In the genomic region with DNA sequence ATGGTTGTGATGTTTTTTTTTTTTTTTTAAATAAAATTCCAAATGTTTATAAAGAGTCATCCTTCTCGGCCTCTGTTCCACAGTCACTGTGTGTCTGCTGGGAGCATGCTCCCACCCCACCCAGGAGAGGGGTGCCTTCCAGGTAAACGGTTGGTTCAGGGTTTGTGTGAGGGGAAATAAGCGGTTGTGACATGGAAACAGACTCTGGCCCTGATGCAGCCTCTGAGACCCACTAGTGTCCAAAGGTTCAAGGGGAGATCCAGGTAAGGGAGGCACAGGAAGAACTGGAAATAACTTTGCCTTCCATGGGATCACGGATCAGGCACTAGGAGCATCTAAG, we compare ENCODE assay signal across 16 cellular contexts.
"Had no signal": no experiment of that assay in that cellular context is flagged by ENCODE, and none has a peak within 500 bp of the region (broad histone marks: within the 10 kb centered on the region; RNA-seq: fewer than 3 reads in every experiment).

No MANE protein-coding gene starts in this region.

- H3K4me1 Mint-ChIP-seq: activated naive CD4-positive, alpha-beta T cell treated with anti-CD3 and anti-CD28 coated beads, Interleukin-2, amount 10 ng/mL, durations not matched to agents 7 days and 5 days had no signal

- H3K9me3 ChIP-seq: psoas muscle, thoracic aorta had no signal

- H3K27ac Mint-ChIP-seq: stimulated activated naive CD8-positive, alpha-beta T cell treated with anti-CD3 and anti-CD28 coated beads, Interleukin-15, amount 100 ng/mL, for 72 hours had no signal

- H3K27ac ChIP-seq: psoas muscle, thoracic aorta, VCaP had no signal

- H3K4me3 Mint-ChIP-seq: activated CD8-positive, alpha-beta T cell treated with anti-CD3 and anti-CD28 coated beads for 36 hours; activated naive CD4-positive, alpha-beta T cell treated with anti-CD3 and anti-CD28 coated beads, Interleukin-2, amount 10 ng/mL, durations not matched to agents 7 days and 5 days; activated T-helper 1 cell treated with anti-CD3 and anti-CD28 coated beads, Interleukin-12 subunit alpha, Interleukin-12 subunit beta, Interleukin-2, Interleukin-4 antibody, amounts not matched to agents 30 ng/mL and 10 ng/mL and 1 ng/mL, durations not matched to agents 14 hours and 24 hours and 36 hours; dendritic cell treated with granulocyte-macrophage colony-stimulating factor and Interleukin-4, amounts not matched to agents 40 ng/mL and 50 ng/mL, for 4 days; naive B cell; stimulated activated naive CD8-positive, alpha-beta T cell treated with anti-CD3 and anti-CD28 coated beads, Interleukin-15, amount 100 ng/mL, for 72 hours; T-cell had no signal

- DNase-seq: activated CD4-positive, alpha-beta T cell treated with anti-CD3 and anti-CD28 coated beads for 4 hours; activated CD8-positive, alpha-beta T cell treated with anti-CD3 and anti-CD28 coated beads for 36 hours; activated naive CD4-positive, alpha-beta T cell treated with anti-CD3 and anti-CD28 coated beads, Interleukin-2, amount 10 ng/mL, durations not matched to agents 7 days and 5 days; hippocampal formation; kidney glomerular epithelial cell; naive B cell; occipital lobe; psoas muscle; stimulated activated CD4-positive, alpha-beta T cell treated with anti-CD3 and anti-CD28 coated beads, Interleukin-2, amount 100 ng/mL, for 48 hours; stimulated activated CD8-positive, alpha-beta memory T cell treated with anti-CD3 and anti-CD28 coated beads, Interleukin-4, amount 100 ng/mL, for 48 hours; stimulated activated naive CD8-positive, alpha-beta T cell treated with anti-CD3 and anti-CD28 coated beads, Interleukin-15, amount 100 ng/mL, for 72 hours; T-cell had no signal

- ATAC-seq: activated CD8-positive, alpha-beta T cell treated with anti-CD3 and anti-CD28 coated beads for 36 hours had no signal

- H3K9me3 Mint-ChIP-seq: activated CD8-positive, alpha-beta T cell treated with anti-CD3 and anti-CD28 coated beads for 36 hours; activated naive CD4-positive, alpha-beta T cell treated with anti-CD3 and anti-CD28 coated beads, Interleukin-2, amount 10 ng/mL, durations not matched to agents 7 days and 5 days; activated T-helper 1 cell treated with anti-CD3 and anti-CD28 coated beads, Interleukin-12 subunit alpha, Interleukin-12 subunit beta, Interleukin-2, Interleukin-4 antibody, amounts not matched to agents 30 ng/mL and 10 ng/mL and 1 ng/mL, durations not matched to agents 14 hours and 24 hours and 36 hours; dendritic cell treated with granulocyte-macrophage colony-stimulating factor and Interleukin-4, amounts not matched to agents 40 ng/mL and 50 ng/mL, for 4 days; naive B cell; stimulated activated naive CD8-positive, alpha-beta T cell treated with anti-CD3 and anti-CD28 coated beads, Interleukin-15, amount 100 ng/mL, for 72 hours; T-cell had no signal

- H3K4me1 ChIP-seq: psoas muscle had no signal

- H3K4me3 ChIP-seq: psoas muscle, thoracic aorta had no signal
